Comparison of ENCODE assay signal across 8 cellular contexts in genomic region chr2:98086491-98087446, GRCh38. TPM values are rescaled to one million over a fixed set of nuclear protein-coding genes. Genes with fewer than 3 reads are reported as not detected.
DNase-seq lines count a peak whose midpoint lies in the region; ATAC-seq and TF ChIP-seq lines count a peak whose summit lies in the region.

TSS of gene VWA3B (plus strand) at chr2:98087167. CDS start at chr2:98093093, 5,926 bp downstream.

- intact Hi-C loops in activated naive CD4-positive, alpha-beta T cell treated with anti-CD3 and anti-CD28 coated beads for 36 hours (cut with micrococcal nuclease), result loop anchor here (2.0 to 5.0 kb wide), 2 partner anchors 48 to 89 kb away; partner anchors contain the start of gene TMEM131
- intact Hi-C loops in posterior cingulate gyrus (cut with DNase I), result no loop called here

- ATAC-seq in GM18517 (IDR thresholded peaks at IDR 0.05; ENCODE audit: unreplicated experiment) (peak; percentile 59), HG03066 (IDR thresholded peaks at IDR 0.05; ENCODE audit: low read depth, unreplicated experiment) (peak; percentile 64)

- peaks cover 39% of the 10 kb centered on the region for H3K27me3 Mint-ChIP-seq in activated naive CD4-positive, alpha-beta T cell treated with anti-CD3 and anti-CD28 coated beads for 36 hours (ENCODE audit: low read depth)

- H3K4me3 Mint-ChIP-seq in activated naive CD4-positive, alpha-beta T cell treated with anti-CD3 and anti-CD28 coated beads for 36 hours, result peak within 1 kb of the TSS; percentile 59

- H3K9me3 ChIP-seq in cardiac muscle cell (ENCODE audit: low read depth), result no peaks in the 10 kb centered on the region

- no peak within 1 kb of the TSS for H3K27ac ChIP-seq in cardiac muscle cell

- CTCF ChIA-PET in activated naive CD4-positive, alpha-beta T cell treated with anti-CD3 and anti-CD28 coated beads for 36 hours (lab: Charles Lee), result interaction anchor here (0.6 kb wide), 1 partner anchor 61 kb away, joined by 3 read pairs; no protein-coding TSS in a partner anchor

- H3K27me3 ChIP-seq in cardiac muscle cell, result peaks cover 48% of the 10 kb centered on the region

- H3K27ac Mint-ChIP-seq in activated naive CD4-positive, alpha-beta T cell treated with anti-CD3 and anti-CD28 coated beads for 36 hours, result peak within 1 kb of the TSS; percentile 28

- DNase-seq in AG08395 (ENCODE audit: low spot score), result peak; percentile 81
- DNase-seq in NCI-H510A treated with DMSO at 0.1 percent for 48 hours (lab: John Stamatoyannopoulos, UW), result peak; percentile 58
- DNase-seq in activated naive CD4-positive, alpha-beta T cell treated with anti-CD3 and anti-CD28 coated beads for 36 hours, result peak; percentile 46
- DNase-seq in cardiac muscle cell (ENCODE audit: low read depth in 1 of 2, low spot score in 1 of 2), result peak; percentile 64 to 70
- DNase-seq in posterior cingulate gyrus, result peak; percentile 22 to 94 (median 54)
- DNase-seq in HK-2 (ENCODE audit: unreplicated experiment), result no peak

- H3K36me3 ChIP-seq in cardiac muscle cell, result no peaks in the 10 kb centered on the region

- peaks cover 32% of the 10 kb centered on the region for H3K4me1 Mint-ChIP-seq in activated naive CD4-positive, alpha-beta T cell treated with anti-CD3 and anti-CD28 coated beads for 36 hours (ENCODE audit: low read depth)

- TF ChIP-seq CTCF in cardiac muscle cell (IDR thresholded peaks at IDR 0.05; ENCODE audit: low read depth, low read length), result no peak

- peak within 1 kb of the TSS; percentile 45 for H3K4me3 ChIP-seq in cardiac muscle cell

- H3K36me3 Mint-ChIP-seq in activated naive CD4-positive, alpha-beta T cell treated with anti-CD3 and anti-CD28 coated beads for 36 hours (ENCODE audit: low read depth), result peaks cover 1% of the 10 kb centered on the region

- H3K4me1 ChIP-seq in cardiac muscle cell (ENCODE audit: low read depth), result no peaks in the 10 kb centered on the region

- H3K9me3 Mint-ChIP-seq in activated naive CD4-positive, alpha-beta T cell treated with anti-CD3 and anti-CD28 coated beads for 36 hours, result no peaks in the 10 kb centered on the region

RNA-seq across cellular contexts. Expression of gene VWA3B, which starts in this region (rescaled TPM):
- under 1 TPM in 1 of 2 experiments, not detected in 1; 0.43 TPM for total RNA-seq in activated naive CD4-positive, alpha-beta T cell treated with anti-CD3 and anti-CD28 coated beads for 36 hours
- 0.09 and 0.67 TPM in 2 replicates for total RNA-seq in cardiac muscle cell
- 0.69 TPM in 1 of 2 replicates, not detected in the other for polyA plus RNA-seq in cardiac muscle cell

Comparison
In these comparisons a context has a peak if more than half of its experiments do, and no peak if none do; other contexts are left out.
1. Peak in DNase-seq in activated naive CD4-positive, alpha-beta T cell treated with anti-CD3 and anti-CD28 coated beads for 36 hours; RNA of the gene not detected or under 1 TPM.
2. Peak in DNase-seq and H3K4me3 ChIP-seq in cardiac muscle cell; RNA of the gene not detected or under 1 TPM.